Comparison of ENCODE assay signal across 8 cellular contexts in genomic region chrX:131816551-131817136, GRCh38.
A peak's percentile ranks its signal among the peaks of the same experiment; 100 is the strongest.
DNase-seq lines count a peak whose midpoint lies in the region; ATAC-seq, FAIRE-seq and TF ChIP-seq lines count a peak whose summit lies in the region.

No MANE protein-coding gene starts in this region.

- no peaks in the 10 kb centered on the region for H3K79me2 ChIP-seq in astrocyte (ENCODE audit: insufficient read depth, low read length)

- no peaks in the 10 kb centered on the region for H3K36me3 ChIP-seq in astrocyte (ENCODE audit: insufficient read depth, low read length)

- peak; percentile 38 for FAIRE-seq in GM12891 (lab: Jason Lieb, UNC)
- FAIRE-seq in astrocyte (lab: Jason Lieb, UNC), result no peak

- DNase-seq in GM12891 (ENCODE audit: insufficient read length, low spot score) (no peak), T-helper 2 cell (peak in 4 of 5 experiments; percentile 15 to 83 (median 51)), astrocyte (ENCODE audit: low read depth) (peak; percentile 46), lower leg skin (ENCODE audit: low spot score in 2 of 2) (peak; percentile 65 to 92), nephron progenitor cell (no peak), COLO829 (ENCODE audit: low spot score) (no peak)
- no peak for DNase-seq in stimulated activated effector memory CD8-positive, alpha-beta T cell treated with anti-CD3 and anti-CD28 coated beads, Interleukin-12 subunit alpha, Interleukin-12 subunit beta, amount 100 ng/mL, for 72 hours (ENCODE audit: low spot score in 2 of 2)

- H3K9me3 Mint-ChIP-seq in astrocyte (ENCODE audit: unreplicated experiment) (no peaks in the 10 kb centered on the region), nephron progenitor cell (peaks cover 87% of the 10 kb centered on the region)
- no peaks in the 10 kb centered on the region for H3K9me3 Mint-ChIP-seq in stimulated activated effector memory CD8-positive, alpha-beta T cell treated with anti-CD3 and anti-CD28 coated beads, Interleukin-12 subunit alpha, Interleukin-12 subunit beta, amount 100 ng/mL, for 72 hours

- H3K9me3 ChIP-seq in astrocyte (ENCODE audit: insufficient read depth, low read depth, low read length), result no peaks in the 10 kb centered on the region

- no peak overlapping the region for H3K9ac ChIP-seq in astrocyte (ENCODE audit: low read length)

- peak; percentile 59 for ATAC-seq in HG02885 (IDR thresholded peaks at IDR 0.05; ENCODE audit: poor library complexity, unreplicated experiment)
- ATAC-seq in stimulated activated effector memory CD8-positive, alpha-beta T cell treated with anti-CD3 and anti-CD28 coated beads, Interleukin-12 subunit alpha, Interleukin-12 subunit beta, amount 100 ng/mL, for 72 hours, result no peak

- no peak for TF ChIP-seq CTCF in astrocyte (IDR thresholded peaks at IDR 0.05; ENCODE audit: insufficient read depth, low read depth, low read length)
- no peak for TF ChIP-seq CTCF in lower leg skin (IDR thresholded peaks at IDR 0.05)
- TF ChIP-seq CTCF in nephron progenitor cell (IDR thresholded peaks at IDR 0.05), result no peak

- H3K36me3 Mint-ChIP-seq in astrocyte (ENCODE audit: low read depth, unreplicated experiment) (peaks cover 7% of the 10 kb centered on the region), nephron progenitor cell (ENCODE audit: low read depth) (peaks cover 93% of the 10 kb centered on the region)
- no peaks in the 10 kb centered on the region for H3K36me3 Mint-ChIP-seq in stimulated activated effector memory CD8-positive, alpha-beta T cell treated with anti-CD3 and anti-CD28 coated beads, Interleukin-12 subunit alpha, Interleukin-12 subunit beta, amount 100 ng/mL, for 72 hours

- H3K4me3 Mint-ChIP-seq in astrocyte (ENCODE audit: unreplicated experiment) (no peak overlapping the region), nephron progenitor cell (no peak overlapping the region)
- peak overlapping the region; percentile 9 for H3K4me3 Mint-ChIP-seq in stimulated activated effector memory CD8-positive, alpha-beta T cell treated with anti-CD3 and anti-CD28 coated beads, Interleukin-12 subunit alpha, Interleukin-12 subunit beta, amount 100 ng/mL, for 72 hours

- H3K4me1 ChIP-seq in astrocyte (ENCODE audit: insufficient read depth, low read length), result no peaks in the 10 kb centered on the region

- H2AFZ ChIP-seq in astrocyte (ENCODE audit: low read depth, low read length), result no peak overlapping the region

- H3K27me3 ChIP-seq in astrocyte (ENCODE audit: insufficient read depth, low read length), result no peaks in the 10 kb centered on the region

- intact Hi-C loops in lower leg skin (cut with DNase I; ENCODE audit: low total_unique reads), result no loop called here

- no peaks in the 10 kb centered on the region for H4K20me1 ChIP-seq in astrocyte (ENCODE audit: insufficient read depth, low read length)

- no peaks in the 10 kb centered on the region for H3K27me3 Mint-ChIP-seq in astrocyte (ENCODE audit: low read depth, unreplicated experiment)
- peaks cover 3% of the 10 kb centered on the region for H3K27me3 Mint-ChIP-seq in nephron progenitor cell (ENCODE audit: low read depth, poor library complexity)

- H3K27ac ChIP-seq in astrocyte (ENCODE audit: low read depth, low read length), result no peak overlapping the region

- TF ChIP-seq POLR2A in GM12891 (IDR thresholded peaks at IDR 0.05; ENCODE audit: low read depth, low read length) (no peak), lower leg skin (IDR thresholded peaks at IDR 0.05) (no peak)

- H3K27ac Mint-ChIP-seq in astrocyte (ENCODE audit: unreplicated experiment) (no peak overlapping the region), nephron progenitor cell (no peak overlapping the region)
- peak overlapping the region; percentile 63 for H3K27ac Mint-ChIP-seq in stimulated activated effector memory CD8-positive, alpha-beta T cell treated with anti-CD3 and anti-CD28 coated beads, Interleukin-12 subunit alpha, Interleukin-12 subunit beta, amount 100 ng/mL, for 72 hours

- no peak overlapping the region for H3K4me3 ChIP-seq in astrocyte (ENCODE audit: insufficient read depth, low read depth, low read length)
- H3K4me3 ChIP-seq in lower leg skin (ENCODE audit: low read depth, poor library complexity, severe bottlenecking), result no peak overlapping the region

- H3K4me1 Mint-ChIP-seq in astrocyte (ENCODE audit: low read depth, unreplicated experiment) (no peaks in the 10 kb centered on the region), nephron progenitor cell (no peaks in the 10 kb centered on the region)
- peaks cover 14% of the 10 kb centered on the region for H3K4me1 Mint-ChIP-seq in stimulated activated effector memory CD8-positive, alpha-beta T cell treated with anti-CD3 and anti-CD28 coated beads, Interleukin-12 subunit alpha, Interleukin-12 subunit beta, amount 100 ng/mL, for 72 hours

- no peak overlapping the region for H3K4me2 ChIP-seq in astrocyte (ENCODE audit: low read length)

- WGBS in lower leg skin, 2 donors, result 21 to 50% methylated on average over 9 of the region's 9 CpGs

TF ChIP-seq in GM12891, 5 proteins besides CTCF, POLR2A, EP300 and RAD21:
- TF ChIP-seq PAX5 (IDR thresholded peaks at IDR 0.05; ENCODE audit: insufficient read depth, low read length, severe bottlenecking) (no peak), TAF1 (IDR thresholded peaks at IDR 0.05; ENCODE audit: low read depth, low read length) (no peak), SPI1 (IDR thresholded peaks at IDR 0.05; ENCODE audit: low read depth, low read length) (no peak), POU2F2 (IDR thresholded peaks at IDR 0.05; ENCODE audit: low read depth, low read length) (no peak), POLR2AphosphoS5 (IDR thresholded peaks at IDR 0.05; ENCODE audit: low read depth, low read length) (no peak)

Comparison
In these comparisons a context has a peak if more than half of its experiments do, and no peak if none do; other contexts are left out.
1. DNase-seq: peak in T-helper 2 cell (4 of 5), astrocyte (single experiment) and lower leg skin (2 of 2); none in GM12891 (single experiment), stimulated activated effector memory CD8-positive, alpha-beta T cell treated with anti-CD3 and anti-CD28 coated beads, Interleukin-12 subunit alpha, Interleukin-12 subunit beta, amount 100 ng/mL, for 72 hours (0 of 2), nephron progenitor cell (single experiment) and COLO829 (single experiment).